ENCODE assay signal across 33 cellular contexts in genomic region chr2:61623747-61624146, GRCh38.
"Had no signal": no experiment of that assay in that cellular context is flagged by ENCODE, and none has a peak within 500 bp of the region (broad histone marks: within the 10 kb centered on the region; RNA-seq: fewer than 3 reads in every experiment).

No MANE protein-coding gene starts in this region.

- DNase-seq: Karpas-422, Kasumi-1, KG1, MG63, MM.1S, MV-4-11, NCI-H1048, NCI-H1092, NCI-H1092 treated with DMSO at 0.1 percent for 48 hours, NCI-H1105, NCI-H1105 treated with DMSO at 0.1 percent for 48 hours, NCI-H1417, NCI-H1417 treated with DMSO at 0.1 percent for 48 hours, NCI-H1436, NCI-H1436 treated with DMSO at 0.1 percent for 48 hours, NCI-H146, NCI-H1694, NCI-H1694 treated with DMSO at 0.1 percent for 48 hours, NCI-H187, NCI-H187 treated with DMSO at 0.1 percent for 48 hours, NCI-H1930, NCI-H2029, NCI-H2081, NCI-H2081 treated with DMSO at 0.1 percent for 48 hours, NCI-H2107, NCI-H2171, NCI-H2171 treated with DMSO at 0.1 percent for 48 hours, NCI-H2227 treated with DMSO at 0.1 percent for 48 hours, NCI-H226, NCI-H345, NCI-H446, NCI-H446 treated with DMSO at 0.1 percent for 48 hours, NCI-H510A had no signal
